2 cellular contexts compared by ENCODE assay signal in the genomic region with DNA sequence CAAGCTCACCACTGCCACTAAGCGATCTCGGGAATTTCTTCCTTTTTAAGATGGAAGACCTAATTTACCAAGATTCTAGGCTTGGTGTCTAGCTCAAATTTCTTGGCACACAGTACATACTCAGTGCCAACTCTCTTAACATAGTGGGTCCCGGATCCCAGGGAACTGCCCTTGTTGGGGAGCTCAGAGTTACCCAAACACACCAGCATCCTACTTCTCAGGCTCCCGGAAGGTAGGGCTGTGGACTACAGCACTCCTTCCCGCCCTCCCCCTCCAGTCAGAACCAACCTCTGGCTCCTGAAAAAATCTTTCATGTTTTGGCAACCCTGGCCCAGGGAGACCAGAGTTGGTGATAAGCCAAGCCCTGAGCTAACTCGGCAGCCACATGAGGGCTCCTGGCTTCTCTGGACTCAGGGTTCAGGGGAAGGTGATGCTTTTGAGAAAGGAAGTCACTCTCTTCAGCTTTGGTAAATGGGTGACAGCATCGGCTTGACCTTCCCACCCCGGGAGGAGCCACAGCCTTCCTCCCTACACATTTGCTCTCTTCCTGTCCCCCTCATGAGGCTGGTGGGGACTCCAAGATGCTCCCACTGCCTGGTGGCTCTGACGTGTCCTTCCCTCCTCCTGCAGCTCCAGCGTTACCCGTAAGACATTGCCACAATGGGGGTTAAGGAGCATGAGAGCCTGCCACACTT.
TF ChIP-seq lines count a peak whose summit lies in the region.

No MANE protein-coding gene starts in this region.

TF ChIP-seq in SK-N-SH treated with all-trans-retinoic acid at 6 μM for 48 hours, 23 proteins besides CTCF, POLR2A, EP300 and RAD21 (continued from another document):
- TF ChIP-seq, protein P1, sequence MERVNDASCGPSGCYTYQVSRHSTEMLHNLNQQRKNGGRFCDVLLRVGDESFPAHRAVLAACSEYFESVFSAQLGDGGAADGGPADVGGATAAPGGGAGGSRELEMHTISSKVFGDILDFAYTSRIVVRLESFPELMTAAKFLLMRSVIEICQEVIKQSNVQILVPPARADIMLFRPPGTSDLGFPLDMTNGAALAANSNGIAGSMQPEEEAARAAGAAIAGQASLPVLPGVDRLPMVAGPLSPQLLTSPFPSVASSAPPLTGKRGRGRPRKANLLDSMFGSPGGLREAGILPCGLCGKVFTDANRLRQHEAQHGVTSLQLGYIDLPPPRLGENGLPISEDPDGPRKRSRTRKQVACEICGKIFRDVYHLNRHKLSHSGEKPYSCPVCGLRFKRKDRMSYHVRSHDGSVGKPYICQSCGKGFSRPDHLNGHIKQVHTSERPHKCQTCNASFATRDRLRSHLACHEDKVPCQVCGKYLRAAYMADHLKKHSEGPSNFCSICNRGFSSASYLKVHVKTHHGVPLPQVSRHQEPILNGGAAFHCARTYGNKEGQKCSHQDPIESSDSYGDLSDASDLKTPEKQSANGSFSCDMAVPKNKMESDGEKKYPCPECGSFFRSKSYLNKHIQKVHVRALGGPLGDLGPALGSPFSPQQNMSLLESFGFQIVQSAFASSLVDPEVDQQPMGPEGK (CRISPR knock-in tag; IDR thresholded peaks at IDR 0.05; ENCODE audit: borderline replicate concordance) = no peak
TF ChIP-seq in SK-N-SH treated with all-trans-retinoic acid at 6 μM for 48 hours: peak in this region for 1.

TF ChIP-seq in SK-N-SH, 30 proteins besides CTCF, POLR2A, EP300 and RAD21 (continued from another document):
- TF ChIP-seq, protein P2, sequence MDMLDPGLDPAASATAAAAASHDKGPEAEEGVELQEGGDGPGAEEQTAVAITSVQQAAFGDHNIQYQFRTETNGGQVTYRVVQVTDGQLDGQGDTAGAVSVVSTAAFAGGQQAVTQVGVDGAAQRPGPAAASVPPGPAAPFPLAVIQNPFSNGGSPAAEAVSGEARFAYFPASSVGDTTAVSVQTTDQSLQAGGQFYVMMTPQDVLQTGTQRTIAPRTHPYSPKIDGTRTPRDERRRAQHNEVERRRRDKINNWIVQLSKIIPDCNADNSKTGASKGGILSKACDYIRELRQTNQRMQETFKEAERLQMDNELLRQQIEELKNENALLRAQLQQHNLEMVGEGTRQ (IDR thresholded peaks at IDR 0.05; ENCODE audit: borderline replicate concordance, low read depth, low read length) = no peak
- TF ChIP-seq EZH2phosphoT487 (IDR thresholded peaks at IDR 0.05; ENCODE audit: borderline replicate concordance, low read depth) = no peak
- TF ChIP-seq GABPA (IDR thresholded peaks at IDR 0.05; ENCODE audit: low read depth) = no peak
- no peak for TF ChIP-seq TAF1 (IDR thresholded peaks at IDR 0.05; ENCODE audit: borderline replicate concordance, low read depth, low read length)
- no peak for TF ChIP-seq POLR2AphosphoS5 (IDR thresholded peaks at IDR 0.05; ENCODE audit: low read depth, low read length)
